In the genomic region with DNA sequence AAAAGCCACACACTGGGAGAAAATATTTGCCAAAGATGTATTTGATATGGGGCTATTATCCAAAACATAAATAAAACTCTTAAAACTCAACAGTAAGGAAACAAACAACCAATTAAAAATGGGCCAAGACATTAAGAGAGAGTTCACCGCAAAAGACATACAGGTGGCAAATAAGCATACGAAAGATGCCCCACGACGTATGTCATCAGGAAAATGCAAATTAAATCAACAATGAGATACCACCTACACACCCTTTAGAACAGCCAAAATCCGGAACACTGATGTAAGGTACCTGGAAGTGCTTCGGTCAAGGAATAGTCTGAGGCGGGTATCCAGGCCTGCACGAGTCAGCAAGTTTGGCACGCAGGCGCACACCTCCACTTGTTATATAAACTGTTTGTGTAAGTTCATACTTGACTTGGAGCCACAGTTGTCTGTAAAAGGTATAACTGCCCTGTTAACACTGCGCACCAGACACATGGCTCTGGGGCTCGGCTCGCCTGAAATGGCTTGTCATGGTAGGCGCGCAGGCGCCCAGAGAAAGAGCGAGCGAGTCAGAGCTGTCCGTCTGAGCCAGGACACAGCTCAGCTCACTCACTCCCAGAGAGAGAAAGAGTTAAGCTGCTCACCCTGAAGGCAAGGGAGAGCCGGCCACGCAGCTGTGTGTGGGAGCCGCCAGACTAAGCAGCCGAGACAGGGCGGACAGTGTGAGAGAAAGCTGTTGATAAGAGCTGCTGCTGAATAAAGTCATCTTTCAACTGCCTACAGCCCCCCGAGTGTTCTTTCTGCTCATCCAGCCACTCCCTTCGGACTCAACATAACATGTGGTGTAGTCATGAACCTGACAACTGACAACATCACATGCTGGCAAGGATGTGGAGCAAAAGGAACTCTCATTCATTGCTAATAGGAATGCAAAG, we compare ENCODE assay signal across 1 cellular context.
TF ChIP-seq lines count a peak whose summit lies in the region.

No MANE protein-coding gene starts in this region.

TF ChIP-seq in IMR-90, 13 proteins besides CTCF, POLR2A, EP300 and RAD21:
- no peak for TF ChIP-seq CHD1 (IDR thresholded peaks at IDR 0.05; ENCODE audit: low read depth, low read length)
- 0 out of 2 replicates have a peak, but pooled peaks have one; percentile 15 for TF ChIP-seq FOS (IDR thresholded peaks at IDR 0.05; ENCODE audit: low read depth, low read length)
- TF ChIP-seq MXI1 (IDR thresholded peaks at IDR 0.05; ENCODE audit: borderline replicate concordance, low read depth, low read length): 0 out of 2 replicates have a peak, but pooled peaks have one; percentile 41
- no peak for TF ChIP-seq SMC3 (IDR thresholded peaks at IDR 0.05; ENCODE audit: low read depth, low read length)
- TF ChIP-seq RFX5 (IDR thresholded peaks at IDR 0.05; ENCODE audit: low read depth, low read length): no peak
- TF ChIP-seq, protein P1, sequence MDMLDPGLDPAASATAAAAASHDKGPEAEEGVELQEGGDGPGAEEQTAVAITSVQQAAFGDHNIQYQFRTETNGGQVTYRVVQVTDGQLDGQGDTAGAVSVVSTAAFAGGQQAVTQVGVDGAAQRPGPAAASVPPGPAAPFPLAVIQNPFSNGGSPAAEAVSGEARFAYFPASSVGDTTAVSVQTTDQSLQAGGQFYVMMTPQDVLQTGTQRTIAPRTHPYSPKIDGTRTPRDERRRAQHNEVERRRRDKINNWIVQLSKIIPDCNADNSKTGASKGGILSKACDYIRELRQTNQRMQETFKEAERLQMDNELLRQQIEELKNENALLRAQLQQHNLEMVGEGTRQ (IDR thresholded peaks at IDR 0.05; ENCODE audit: low read depth, low read length): no peak
- TF ChIP-seq, protein P2, sequence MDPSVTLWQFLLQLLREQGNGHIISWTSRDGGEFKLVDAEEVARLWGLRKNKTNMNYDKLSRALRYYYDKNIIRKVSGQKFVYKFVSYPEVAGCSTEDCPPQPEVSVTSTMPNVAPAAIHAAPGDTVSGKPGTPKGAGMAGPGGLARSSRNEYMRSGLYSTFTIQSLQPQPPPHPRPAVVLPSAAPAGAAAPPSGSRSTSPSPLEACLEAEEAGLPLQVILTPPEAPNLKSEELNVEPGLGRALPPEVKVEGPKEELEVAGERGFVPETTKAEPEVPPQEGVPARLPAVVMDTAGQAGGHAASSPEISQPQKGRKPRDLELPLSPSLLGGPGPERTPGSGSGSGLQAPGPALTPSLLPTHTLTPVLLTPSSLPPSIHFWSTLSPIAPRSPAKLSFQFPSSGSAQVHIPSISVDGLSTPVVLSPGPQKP (IDR thresholded peaks at IDR 0.05; ENCODE audit: borderline replicate concordance, low read depth, low read length): no peak
- no peak for TF ChIP-seq BHLHE40 (IDR thresholded peaks at IDR 0.05; ENCODE audit: low read depth, low read length)
- TF ChIP-seq RCOR1 (IDR thresholded peaks at IDR 0.05; ENCODE audit: insufficient replicate concordance, low read length): no peak
- no peak for TF ChIP-seq CEBPB (IDR thresholded peaks at IDR 0.05; ENCODE audit: low read depth, low read length)
- no peak for TF ChIP-seq MAZ (IDR thresholded peaks at IDR 0.05; ENCODE audit: borderline replicate concordance, low read depth, low read length)
- TF ChIP-seq NFE2L2 (IDR thresholded peaks at IDR 0.05; ENCODE audit: low read depth, low read length): no peak
- peak; percentile 23; the same call in 1 of the 2 replicates for TF ChIP-seq MAFK (IDR thresholded peaks at IDR 0.05; ENCODE audit: low read depth, low read length)
TF ChIP-seq in IMR-90: peak in this region for 3.
